In the genomic region with DNA sequence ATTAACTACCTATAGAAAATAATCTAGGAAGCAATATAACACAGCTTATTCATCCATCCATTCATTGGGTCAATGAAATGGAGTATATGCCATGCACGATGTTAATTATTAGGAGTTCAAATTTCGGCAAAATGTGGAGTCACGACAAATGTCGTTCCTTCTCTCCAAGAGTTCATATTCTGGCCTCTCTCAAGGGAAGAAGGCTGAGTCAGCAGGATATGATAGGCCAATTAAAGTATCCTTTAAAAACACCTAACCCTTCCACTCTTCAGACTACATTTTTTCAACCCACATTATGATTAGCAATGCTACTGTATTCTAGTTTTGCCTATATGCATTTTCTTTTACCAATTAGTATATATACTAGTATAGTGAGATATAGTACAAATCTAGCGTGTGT, we compare ENCODE assay signal across 1 cellular context.
TF ChIP-seq lines count a peak whose summit lies in the region.

No MANE protein-coding gene starts in this region.

TF ChIP-seq in K562, 482 proteins besides CTCF, POLR2A, EP300 and RAD21 (continued from another document):
- TF ChIP-seq MCM7 (IDR thresholded peaks at IDR 0.05), result no peak
- TF ChIP-seq KAT8 (IDR thresholded peaks at IDR 0.05; ENCODE audit: low read depth), result no peak
- no peak for TF ChIP-seq BCL6 (CRISPR knock-in tag; IDR thresholded peaks at IDR 0.05)
- TF ChIP-seq C11orf30 (IDR thresholded peaks at IDR 0.05; ENCODE audit: low read depth), result peak; percentile 76
- no peak for TF ChIP-seq PRPF4 (IDR thresholded peaks at IDR 0.05; ENCODE audit: insufficient read depth, low read depth, low read length, poor library complexity, severe bottlenecking)
- TF ChIP-seq ZNF316 (IDR thresholded peaks at IDR 0.05), result peak; percentile 79
- no peak for TF ChIP-seq ZSCAN32 (CRISPR knock-in tag; IDR thresholded peaks at IDR 0.05)
- TF ChIP-seq, protein P1, sequence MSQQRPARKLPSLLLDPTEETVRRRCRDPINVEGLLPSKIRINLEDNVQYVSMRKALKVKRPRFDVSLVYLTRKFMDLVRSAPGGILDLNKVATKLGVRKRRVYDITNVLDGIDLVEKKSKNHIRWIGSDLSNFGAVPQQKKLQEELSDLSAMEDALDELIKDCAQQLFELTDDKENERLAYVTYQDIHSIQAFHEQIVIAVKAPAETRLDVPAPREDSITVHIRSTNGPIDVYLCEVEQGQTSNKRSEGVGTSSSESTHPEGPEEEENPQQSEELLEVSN (IDR thresholded peaks at IDR 0.05; ENCODE audit: borderline replicate concordance in 1 of 2, extremely low read depth in 1 of 2, insufficient read depth in 1 of 2, insufficient read length in 1 of 2, low read depth in 1 of 2, low read length in 1 of 2, poor library complexity in 1 of 2, severe bottlenecking in 1 of 2), result no peak
- no peak for TF ChIP-seq SIN3B (IDR thresholded peaks at IDR 0.05; ENCODE audit: low read depth)
- TF ChIP-seq, protein P2, sequence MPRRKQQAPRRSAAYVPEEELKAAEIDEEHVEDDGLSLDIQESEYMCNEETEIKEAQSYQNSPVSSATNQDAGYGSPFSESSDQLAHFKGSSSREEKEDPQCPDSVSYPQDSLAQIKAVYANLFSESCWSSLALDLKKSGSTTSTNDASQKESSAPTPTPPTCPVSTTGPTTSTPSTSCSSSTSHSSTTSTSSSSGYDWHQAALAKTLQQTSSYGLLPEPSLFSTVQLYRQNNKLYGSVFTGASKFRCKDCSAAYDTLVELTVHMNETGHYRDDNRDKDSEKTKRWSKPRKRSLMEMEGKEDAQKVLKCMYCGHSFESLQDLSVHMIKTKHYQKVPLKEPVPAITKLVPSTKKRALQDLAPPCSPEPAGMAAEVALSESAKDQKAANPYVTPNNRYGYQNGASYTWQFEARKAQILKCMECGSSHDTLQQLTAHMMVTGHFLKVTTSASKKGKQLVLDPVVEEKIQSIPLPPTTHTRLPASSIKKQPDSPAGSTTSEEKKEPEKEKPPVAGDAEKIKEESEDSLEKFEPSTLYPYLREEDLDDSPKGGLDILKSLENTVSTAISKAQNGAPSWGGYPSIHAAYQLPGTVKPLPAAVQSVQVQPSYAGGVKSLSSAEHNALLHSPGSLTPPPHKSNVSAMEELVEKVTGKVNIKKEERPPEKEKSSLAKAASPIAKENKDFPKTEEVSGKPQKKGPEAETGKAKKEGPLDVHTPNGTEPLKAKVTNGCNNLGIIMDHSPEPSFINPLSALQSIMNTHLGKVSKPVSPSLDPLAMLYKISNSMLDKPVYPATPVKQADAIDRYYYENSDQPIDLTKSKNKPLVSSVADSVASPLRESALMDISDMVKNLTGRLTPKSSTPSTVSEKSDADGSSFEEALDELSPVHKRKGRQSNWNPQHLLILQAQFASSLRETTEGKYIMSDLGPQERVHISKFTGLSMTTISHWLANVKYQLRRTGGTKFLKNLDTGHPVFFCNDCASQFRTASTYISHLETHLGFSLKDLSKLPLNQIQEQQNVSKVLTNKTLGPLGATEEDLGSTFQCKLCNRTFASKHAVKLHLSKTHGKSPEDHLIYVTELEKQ (CRISPR knock-in tag; IDR thresholded peaks at IDR 0.05), result no peak
TF ChIP-seq in K562: peak in this region for 5.
